27 cellular contexts compared by ENCODE assay signal in genomic region chr22:48406161-48406560, GRCh38.
"Had no signal": no experiment of that assay in that cellular context is flagged by ENCODE, and none has a peak within 500 bp of the region (broad histone marks: within the 10 kb centered on the region; RNA-seq: fewer than 3 reads in every experiment).

No MANE protein-coding gene starts in this region.

- ATAC-seq: naive thymus-derived CD4-positive, alpha-beta T cell; naive thymus-derived CD8-positive, alpha-beta T cell; natural killer cell; natural killer cell treated with Interleukin-12 subunit alpha and Interleukin-12 subunit beta and Interleukin-15 and Interleukin-18, amount 100 ng/mL, for 72 hours; psoas muscle; sciatic nerve had no signal

- H3K9ac ChIP-seq: neural progenitor cell, parathyroid adenoma had no signal

- DNase-seq: naive B cell; naive thymus-derived CD4-positive, alpha-beta T cell; naive thymus-derived CD8-positive, alpha-beta T cell; natural killer cell; nephron progenitor cell; nucleus accumbens; occipital lobe; ovary; posterior cingulate gyrus; psoas muscle; retina; sigmoid colon; spleen; stimulated activated CD4-positive, alpha-beta T cell treated with anti-CD3 and anti-CD28 coated beads, Interleukin-12 subunit alpha, Interleukin-12 subunit beta, amount 100 ng/mL, for 4 hours; stimulated activated CD4-positive, alpha-beta T cell treated with anti-CD3 and anti-CD28 coated beads, Interleukin-15, amount 100 ng/mL, for 24 hours; stimulated activated CD4-positive, alpha-beta T cell treated with anti-CD3 and anti-CD28 coated beads, Interleukin-1b, Interleukin-23, amount 100 ng/mL, for 48 hours; stimulated activated CD4-positive, alpha-beta T cell treated with anti-CD3 and anti-CD28 coated beads, Interleukin-2, amount 100 ng/mL, for 24 hours had no signal

- FAIRE-seq: pancreas, small intestine had no signal

- H3K4me1 ChIP-seq: neural progenitor cell, parathyroid adenoma, prostate gland, psoas muscle, sigmoid colon, spleen had no signal

- H3K4me2 ChIP-seq: neural progenitor cell, smooth muscle cell had no signal

- H3K79me2 ChIP-seq: parathyroid adenoma had no signal

- H3K4me3 ChIP-seq: neural progenitor cell, ovary, pancreas, prostate gland, psoas muscle, sigmoid colon, skin epidermis, smooth muscle cell, spleen had no signal

- H3K36me3 ChIP-seq: neural progenitor cell, neutrophil, ovary, pancreas, prostate gland, sigmoid colon, spleen had no signal

- H2AFZ ChIP-seq: neural progenitor cell, parathyroid adenoma had no signal

- H3K27ac ChIP-seq: neural progenitor cell, neutrophil, ovary, pancreas, parathyroid adenoma, prostate gland, psoas muscle, sigmoid colon, spleen had no signal

- H3K27me3 ChIP-seq: neural progenitor cell, neutrophil, ovary, sigmoid colon had no signal

- H3K9me3 ChIP-seq: neutrophil, ovary, pancreas, prostate gland, psoas muscle had no signal
